31 cellular contexts compared by ENCODE assay signal in the genomic region with DNA sequence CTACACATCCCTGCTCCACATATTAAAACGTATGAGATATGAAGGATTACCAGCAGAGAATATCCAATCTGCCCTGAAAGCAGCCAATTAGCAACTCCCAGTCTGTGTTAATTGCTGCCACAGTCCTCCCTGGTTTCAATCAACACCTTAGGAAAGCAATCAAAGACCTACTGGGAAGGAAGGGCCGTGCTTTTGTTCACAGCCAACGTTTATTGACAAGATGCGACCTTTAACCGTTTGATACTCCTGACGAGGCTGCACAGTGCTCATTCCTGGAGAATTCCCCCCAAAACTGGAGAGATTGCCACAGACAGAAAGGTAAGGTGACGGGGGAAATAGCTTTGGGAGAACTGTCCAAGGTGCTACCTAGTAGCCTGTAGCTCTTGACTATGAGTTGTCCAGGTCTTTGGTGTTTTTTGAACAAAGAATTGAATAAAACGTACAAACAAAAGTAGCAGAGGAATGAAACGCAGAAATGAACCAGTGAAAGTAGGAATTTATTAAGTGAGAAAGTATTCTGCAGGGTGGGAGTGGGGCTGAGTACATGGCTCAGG.
"Had no signal": no experiment of that assay in that cellular context is flagged by ENCODE, and none has a peak within 500 bp of the region (broad histone marks: within the 10 kb centered on the region; RNA-seq: fewer than 3 reads in every experiment).

No MANE protein-coding gene starts in this region.

- H3K27me3 Mint-ChIP-seq: activated CD8-positive, alpha-beta T cell treated with anti-CD3 and anti-CD28 coated beads for 36 hours; activated T-helper 17 cell treated with anti-CD3 and anti-CD28 coated beads, Interleukin-2, amount 50 U/mL, for 72 hours; effector memory CD8-positive, alpha-beta T cell; natural killer cell treated with Interleukin-12 subunit alpha and Interleukin-12 subunit beta and Interleukin-15 and Interleukin-18, amount 100 ng/mL, for 72 hours; stimulated activated memory B cell treated with anti-CD40 and anti-IgM and Interleukin-4, amounts not matched to agents 10 μg/mL and 1 μg/mL and 100 μg/mL, for 72 hours; stimulated activated naive CD8-positive, alpha-beta T cell treated with anti-CD3 and anti-CD28 coated beads, Interleukin-15, amount 100 ng/mL, for 72 hours; T-helper 17 cell had no signal

- H3K27ac Mint-ChIP-seq: activated CD8-positive, alpha-beta T cell treated with anti-CD3 and anti-CD28 coated beads for 36 hours; activated T-helper 17 cell treated with anti-CD3 and anti-CD28 coated beads, Interleukin-2, amount 50 U/mL, for 72 hours; effector memory CD8-positive, alpha-beta T cell; natural killer cell treated with Interleukin-12 subunit alpha and Interleukin-12 subunit beta and Interleukin-15 and Interleukin-18, amount 100 ng/mL, for 72 hours; stimulated activated memory B cell treated with anti-CD40 and anti-IgM and Interleukin-4, amounts not matched to agents 10 μg/mL and 1 μg/mL and 100 μg/mL, for 72 hours; stimulated activated naive CD8-positive, alpha-beta T cell treated with anti-CD3 and anti-CD28 coated beads, Interleukin-15, amount 100 ng/mL, for 72 hours; T-helper 17 cell; type B pancreatic cell had no signal

- H3K4me2 ChIP-seq: smooth muscle cell had no signal

- H3K36me3 Mint-ChIP-seq: natural killer cell treated with Interleukin-12 subunit alpha and Interleukin-12 subunit beta and Interleukin-15 and Interleukin-18, amount 100 ng/mL, for 72 hours; stimulated activated memory B cell treated with anti-CD40 and anti-IgM and Interleukin-4, amounts not matched to agents 10 μg/mL and 1 μg/mL and 100 μg/mL, for 72 hours; type B pancreatic cell had no signal

- H3K4me1 ChIP-seq: gastroesophageal sphincter, left lung, lower lobe of right lung, pancreas, prostate gland, right atrium auricular region, uterus had no signal

- H3K4me3 Mint-ChIP-seq: activated CD8-positive, alpha-beta T cell treated with anti-CD3 and anti-CD28 coated beads for 36 hours; activated T-cell treated with anti-CD3 and anti-CD28 coated beads, Interleukin-2, amount 50 U/mL, for 4 hours; activated T-helper 17 cell treated with anti-CD3 and anti-CD28 coated beads, Interleukin-2, amount 50 U/mL, for 72 hours; effector memory CD8-positive, alpha-beta T cell; natural killer cell treated with Interleukin-12 subunit alpha and Interleukin-12 subunit beta and Interleukin-15 and Interleukin-18, amount 100 ng/mL, for 72 hours; stimulated activated memory B cell treated with anti-CD40 and anti-IgM and Interleukin-4, amounts not matched to agents 10 μg/mL and 1 μg/mL and 100 μg/mL, for 72 hours; stimulated activated naive CD8-positive, alpha-beta T cell treated with anti-CD3 and anti-CD28 coated beads, Interleukin-15, amount 100 ng/mL, for 72 hours; T-helper 17 cell; type B pancreatic cell had no signal

- H3K4me3 ChIP-seq: gastroesophageal sphincter, left lung, lower lobe of right lung, mucosa of descending colon, pancreas, prostate gland, right atrium auricular region, smooth muscle cell, uterus had no signal

- H3K36me3 ChIP-seq: gastroesophageal sphincter, left lung, lower lobe of right lung, pancreas, prostate gland, right atrium auricular region, uterus had no signal

- H3K9me3 ChIP-seq: gastroesophageal sphincter, left lung, lower lobe of right lung, mucosa of descending colon, pancreas, prostate gland, right atrium auricular region, uterus had no signal

- H3K9me3 Mint-ChIP-seq: activated CD8-positive, alpha-beta T cell treated with anti-CD3 and anti-CD28 coated beads for 36 hours; stimulated activated memory B cell treated with anti-CD40 and anti-IgM and Interleukin-4, amounts not matched to agents 10 μg/mL and 1 μg/mL and 100 μg/mL, for 72 hours; type B pancreatic cell had no signal

- ATAC-seq: activated CD8-positive, alpha-beta T cell treated with anti-CD3 and anti-CD28 coated beads for 36 hours; activated T-cell treated with anti-CD3 and anti-CD28 coated beads, Interleukin-2, amount 50 U/mL, for 4 hours; activated T-helper 17 cell treated with anti-CD3 and anti-CD28 coated beads, Interleukin-2, amount 50 U/mL, for 72 hours; effector memory CD8-positive, alpha-beta T cell; gastroesophageal sphincter; left lung; lower lobe of right lung; mucosa of descending colon; natural killer cell treated with Interleukin-12 subunit alpha and Interleukin-12 subunit beta and Interleukin-15 and Interleukin-18, amount 100 ng/mL, for 72 hours; pancreas; stimulated activated memory B cell treated with anti-CD40 and anti-IgM and Interleukin-4, amounts not matched to agents 10 μg/mL and 1 μg/mL and 100 μg/mL, for 72 hours; stimulated activated naive CD8-positive, alpha-beta T cell treated with anti-CD3 and anti-CD28 coated beads, Interleukin-15, amount 100 ng/mL, for 72 hours; T-helper 17 cell had no signal

- DNase-seq: activated CD4-positive, alpha-beta T cell treated with anti-CD3 and anti-CD28 coated beads, Interleukin-2, amount 50 U/mL, for 1 hour; activated CD8-positive, alpha-beta T cell treated with anti-CD3 and anti-CD28 coated beads for 36 hours; activated gamma-delta T cell treated with Interleukin-2 at 50 U/mL for 16 hours; activated naive CD4-positive, alpha-beta T cell treated with anti-CD3 and anti-CD28 coated beads, Interleukin-2, amount 50 U/mL, for 16 hours; activated T-cell treated with anti-CD3 and anti-CD28 coated beads, Interleukin-2, amount 50 U/mL, for 4 hours; amniotic stem cell; caudate nucleus; cortex of kidney; effector memory CD8-positive, alpha-beta T cell; hippocampal formation; kidney glomerular epithelial cell; left lung; lower lobe of right lung; mucosa of descending colon; pancreas; stimulated activated CD4-positive, alpha-beta T cell treated with anti-CD3 and anti-CD28 coated beads, Interleukin-1b, Interleukin-23, amount 100 ng/mL, for 48 hours; stimulated activated CD4-positive, alpha-beta T cell treated with anti-CD3 and anti-CD28 coated beads, Interleukin-4, amount 100 ng/mL, for 4 hours; stimulated activated CD8-positive, alpha-beta memory T cell treated with anti-CD3 and anti-CD28 coated beads, Interleukin-4, amount 100 ng/mL, for 48 hours; stimulated activated naive CD8-positive, alpha-beta T cell treated with anti-CD3 and anti-CD28 coated beads, Interleukin-15, amount 100 ng/mL, for 72 hours; substantia nigra; T-helper 17 cell; T1000; uterus had no signal

- H3K27me3 ChIP-seq: gastroesophageal sphincter, left lung, right atrium auricular region, uterus had no signal

- H3K27ac ChIP-seq: gastroesophageal sphincter, left lung, lower lobe of right lung, pancreas, prostate gland, right atrium auricular region, uterus had no signal

- H3K4me1 Mint-ChIP-seq: activated T-helper 17 cell treated with anti-CD3 and anti-CD28 coated beads, Interleukin-2, amount 50 U/mL, for 72 hours; stimulated activated memory B cell treated with anti-CD40 and anti-IgM and Interleukin-4, amounts not matched to agents 10 μg/mL and 1 μg/mL and 100 μg/mL, for 72 hours; stimulated activated naive CD8-positive, alpha-beta T cell treated with anti-CD3 and anti-CD28 coated beads, Interleukin-15, amount 100 ng/mL, for 72 hours; T-helper 17 cell had no signal
